In the genomic region with DNA sequence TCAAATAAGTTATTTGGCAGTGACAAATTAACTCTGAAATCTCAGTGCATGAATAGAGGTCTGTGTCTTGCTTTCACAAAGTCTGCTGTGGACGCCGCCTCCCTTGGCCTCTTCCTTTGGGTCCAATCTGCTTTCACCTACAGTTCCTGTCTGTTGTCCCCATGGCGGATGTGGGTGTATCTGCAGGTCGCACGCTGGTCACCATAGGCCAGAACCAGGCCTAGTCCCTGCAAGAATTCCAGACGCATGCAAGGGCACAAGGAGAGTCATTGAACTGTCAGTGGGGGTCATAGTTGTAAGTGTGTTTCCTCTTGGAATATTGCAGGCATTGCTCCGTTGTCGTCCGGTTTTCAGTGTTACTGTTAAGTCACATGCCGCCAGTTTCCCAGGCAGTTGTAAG, we compare ENCODE assay signal across 1 cellular context.
TF ChIP-seq lines count a peak whose summit lies in the region.

No MANE protein-coding gene starts in this region.

TF ChIP-seq in HepG2, 621 proteins besides CTCF, POLR2A, EP300 and RAD21 (continued from another document and continues in another):
- TF ChIP-seq, protein P1, sequence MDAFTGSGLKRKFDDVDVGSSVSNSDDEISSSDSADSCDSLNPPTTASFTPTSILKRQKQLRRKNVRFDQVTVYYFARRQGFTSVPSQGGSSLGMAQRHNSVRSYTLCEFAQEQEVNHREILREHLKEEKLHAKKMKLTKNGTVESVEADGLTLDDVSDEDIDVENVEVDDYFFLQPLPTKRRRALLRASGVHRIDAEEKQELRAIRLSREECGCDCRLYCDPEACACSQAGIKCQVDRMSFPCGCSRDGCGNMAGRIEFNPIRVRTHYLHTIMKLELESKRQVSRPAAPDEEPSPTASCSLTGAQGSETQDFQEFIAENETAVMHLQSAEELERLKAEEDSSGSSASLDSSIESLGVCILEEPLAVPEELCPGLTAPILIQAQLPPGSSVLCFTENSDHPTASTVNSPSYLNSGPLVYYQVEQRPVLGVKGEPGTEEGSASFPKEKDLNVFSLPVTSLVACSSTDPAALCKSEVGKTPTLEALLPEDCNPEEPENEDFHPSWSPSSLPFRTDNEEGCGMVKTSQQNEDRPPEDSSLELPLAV (CRISPR knock-in tag; conservative IDR thresholded peaks at IDR 0.05; ENCODE audit: low read depth) = no peak
- TF ChIP-seq CENPX (CRISPR knock-in tag; IDR thresholded peaks at IDR 0.05) (no peak), SNRNP70 (IDR thresholded peaks at IDR 0.05; ENCODE audit: low read depth, low read length) (no peak), EEA1 (CRISPR knock-in tag; IDR thresholded peaks at IDR 0.05; ENCODE audit: borderline replicate concordance) (no peak), SP140L (CRISPR knock-in tag; IDR thresholded peaks at IDR 0.05; ENCODE audit: borderline replicate concordance) (no peak), ZNF235 (CRISPR knock-in tag; IDR thresholded peaks at IDR 0.05; ENCODE audit: borderline replicate concordance) (no peak), ZNF264 (CRISPR knock-in tag; IDR thresholded peaks at IDR 0.05) (0 out of 2 replicates have a peak, but pooled peaks have one; percentile 46), ZNF124 (CRISPR knock-in tag; IDR thresholded peaks at IDR 0.05) (no peak), ZNF577 (CRISPR knock-in tag; IDR thresholded peaks at IDR 0.05; ENCODE audit: borderline replicate concordance, low read depth) (no peak), GATA4 (IDR thresholded peaks at IDR 0.05; ENCODE audit: borderline replicate concordance, low read depth) (no peak), MEIS2 (CRISPR knock-in tag; IDR thresholded peaks at IDR 0.05) (peak; percentile 76; the same call in 1 of the 2 replicates), ZBTB7B (CRISPR knock-in tag; IDR thresholded peaks at IDR 0.05) (no peak), NONO (IDR thresholded peaks at IDR 0.05) (no peak), NONO (CRISPR knock-in tag; conservative IDR thresholded peaks at IDR 0.05) (peak; percentile 38; the same call in 1 of the 2 replicates), SRY (CRISPR knock-in tag; IDR thresholded peaks at IDR 0.05) (no peak), ZNF496 (CRISPR knock-in tag; IDR thresholded peaks at IDR 0.05; ENCODE audit: insufficient replicate concordance) (no peak), BRCA1 (CRISPR knock-in tag; IDR thresholded peaks at IDR 0.05) (no peak; the same call in 1 of the 2 replicates), KDM4B (CRISPR knock-in tag; IDR thresholded peaks at IDR 0.05) (no peak), TCF7L2 (IDR thresholded peaks at IDR 0.05; ENCODE audit: low read depth, low read length) (no peak), ZNF713 (CRISPR knock-in tag; IDR thresholded peaks at IDR 0.05) (no peak), ZNF788 (CRISPR knock-in tag; IDR thresholded peaks at IDR 0.05; ENCODE audit: borderline replicate concordance) (no peak; the same call in 1 of the 2 replicates), NCOR1 (IDR thresholded peaks at IDR 0.05; ENCODE audit: borderline replicate concordance, low read length) (no peak; the same call in 1 of the 2 replicates), SIN3B (IDR thresholded peaks at IDR 0.05; ENCODE audit: low read length) (no peak), RFX1 (IDR thresholded peaks at IDR 0.05) (no peak), ZC3H4 (CRISPR knock-in tag; IDR thresholded peaks at IDR 0.05; ENCODE audit: borderline replicate concordance) (no peak), ZNF446 (CRISPR knock-in tag; IDR thresholded peaks at IDR 0.05) (no peak), MED13 (CRISPR knock-in tag; IDR thresholded peaks at IDR 0.05) (no peak), ZNF883 (CRISPR knock-in tag; IDR thresholded peaks at IDR 0.05; ENCODE audit: not compliant biosample characterization) (no peak), ZNF660 (CRISPR knock-in tag; IDR thresholded peaks at IDR 0.05; ENCODE audit: borderline replicate concordance, low read depth) (no peak), NR2F6 (IDR thresholded peaks at IDR 0.05) (peak; percentile 65), NR2F6 (CRISPR knock-in tag; IDR thresholded peaks at IDR 0.05) (peak; percentile 78; the same call in 1 of the 2 replicates), ZNF616 (CRISPR knock-in tag; IDR thresholded peaks at IDR 0.05; ENCODE audit: low read depth) (no peak), ZSCAN25 (CRISPR knock-in tag; IDR thresholded peaks at IDR 0.05) (0 out of 2 replicates have a peak, but pooled peaks have one; percentile 58), EZH2 (conservative IDR thresholded peaks at IDR 0.05; ENCODE audit: low read depth, low read length) (no peak), HMG20B (CRISPR knock-in tag; conservative IDR thresholded peaks at IDR 0.05) (no peak), BHLHE40 (IDR thresholded peaks at IDR 0.05; ENCODE audit: low read length) (peak; percentile 68), ZFP36L1 (CRISPR knock-in tag; IDR thresholded peaks at IDR 0.05) (no peak)
- TF ChIP-seq, protein P2, sequence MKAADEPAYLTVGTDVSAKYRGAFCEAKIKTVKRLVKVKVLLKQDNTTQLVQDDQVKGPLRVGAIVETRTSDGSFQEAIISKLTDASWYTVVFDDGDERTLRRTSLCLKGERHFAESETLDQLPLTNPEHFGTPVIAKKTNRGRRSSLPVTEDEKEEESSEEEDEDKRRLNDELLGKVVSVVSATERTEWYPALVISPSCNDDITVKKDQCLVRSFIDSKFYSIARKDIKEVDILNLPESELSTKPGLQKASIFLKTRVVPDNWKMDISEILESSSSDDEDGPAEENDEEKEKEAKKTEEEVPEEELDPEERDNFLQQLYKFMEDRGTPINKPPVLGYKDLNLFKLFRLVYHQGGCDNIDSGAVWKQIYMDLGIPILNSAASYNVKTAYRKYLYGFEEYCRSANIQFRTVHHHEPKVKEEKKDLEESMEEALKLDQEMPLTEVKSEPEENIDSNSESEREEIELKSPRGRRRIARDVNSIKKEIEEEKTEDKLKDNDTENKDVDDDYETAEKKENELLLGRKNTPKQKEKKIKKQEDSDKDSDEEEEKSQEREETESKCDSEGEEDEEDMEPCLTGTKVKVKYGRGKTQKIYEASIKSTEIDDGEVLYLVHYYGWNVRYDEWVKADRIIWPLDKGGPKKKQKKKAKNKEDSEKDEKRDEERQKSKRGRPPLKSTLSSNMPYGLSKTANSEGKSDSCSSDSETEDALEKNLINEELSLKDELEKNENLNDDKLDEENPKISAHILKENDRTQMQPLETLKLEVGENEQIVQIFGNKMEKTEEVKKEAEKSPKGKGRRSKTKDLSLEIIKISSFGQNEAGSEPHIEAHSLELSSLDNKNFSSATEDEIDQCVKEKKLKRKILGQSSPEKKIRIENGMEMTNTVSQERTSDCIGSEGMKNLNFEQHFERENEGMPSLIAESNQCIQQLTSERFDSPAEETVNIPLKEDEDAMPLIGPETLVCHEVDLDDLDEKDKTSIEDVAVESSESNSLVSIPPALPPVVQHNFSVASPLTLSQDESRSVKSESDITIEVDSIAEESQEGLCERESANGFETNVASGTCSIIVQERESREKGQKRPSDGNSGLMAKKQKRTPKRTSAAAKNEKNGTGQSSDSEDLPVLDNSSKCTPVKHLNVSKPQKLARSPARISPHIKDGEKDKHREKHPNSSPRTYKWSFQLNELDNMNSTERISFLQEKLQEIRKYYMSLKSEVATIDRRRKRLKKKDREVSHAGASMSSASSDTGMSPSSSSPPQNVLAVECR (CRISPR knock-in tag; IDR thresholded peaks at IDR 0.05; ENCODE audit: borderline replicate concordance) = peak; percentile 58; the same call in 1 of the 2 replicates
- TF ChIP-seq, protein P3, sequence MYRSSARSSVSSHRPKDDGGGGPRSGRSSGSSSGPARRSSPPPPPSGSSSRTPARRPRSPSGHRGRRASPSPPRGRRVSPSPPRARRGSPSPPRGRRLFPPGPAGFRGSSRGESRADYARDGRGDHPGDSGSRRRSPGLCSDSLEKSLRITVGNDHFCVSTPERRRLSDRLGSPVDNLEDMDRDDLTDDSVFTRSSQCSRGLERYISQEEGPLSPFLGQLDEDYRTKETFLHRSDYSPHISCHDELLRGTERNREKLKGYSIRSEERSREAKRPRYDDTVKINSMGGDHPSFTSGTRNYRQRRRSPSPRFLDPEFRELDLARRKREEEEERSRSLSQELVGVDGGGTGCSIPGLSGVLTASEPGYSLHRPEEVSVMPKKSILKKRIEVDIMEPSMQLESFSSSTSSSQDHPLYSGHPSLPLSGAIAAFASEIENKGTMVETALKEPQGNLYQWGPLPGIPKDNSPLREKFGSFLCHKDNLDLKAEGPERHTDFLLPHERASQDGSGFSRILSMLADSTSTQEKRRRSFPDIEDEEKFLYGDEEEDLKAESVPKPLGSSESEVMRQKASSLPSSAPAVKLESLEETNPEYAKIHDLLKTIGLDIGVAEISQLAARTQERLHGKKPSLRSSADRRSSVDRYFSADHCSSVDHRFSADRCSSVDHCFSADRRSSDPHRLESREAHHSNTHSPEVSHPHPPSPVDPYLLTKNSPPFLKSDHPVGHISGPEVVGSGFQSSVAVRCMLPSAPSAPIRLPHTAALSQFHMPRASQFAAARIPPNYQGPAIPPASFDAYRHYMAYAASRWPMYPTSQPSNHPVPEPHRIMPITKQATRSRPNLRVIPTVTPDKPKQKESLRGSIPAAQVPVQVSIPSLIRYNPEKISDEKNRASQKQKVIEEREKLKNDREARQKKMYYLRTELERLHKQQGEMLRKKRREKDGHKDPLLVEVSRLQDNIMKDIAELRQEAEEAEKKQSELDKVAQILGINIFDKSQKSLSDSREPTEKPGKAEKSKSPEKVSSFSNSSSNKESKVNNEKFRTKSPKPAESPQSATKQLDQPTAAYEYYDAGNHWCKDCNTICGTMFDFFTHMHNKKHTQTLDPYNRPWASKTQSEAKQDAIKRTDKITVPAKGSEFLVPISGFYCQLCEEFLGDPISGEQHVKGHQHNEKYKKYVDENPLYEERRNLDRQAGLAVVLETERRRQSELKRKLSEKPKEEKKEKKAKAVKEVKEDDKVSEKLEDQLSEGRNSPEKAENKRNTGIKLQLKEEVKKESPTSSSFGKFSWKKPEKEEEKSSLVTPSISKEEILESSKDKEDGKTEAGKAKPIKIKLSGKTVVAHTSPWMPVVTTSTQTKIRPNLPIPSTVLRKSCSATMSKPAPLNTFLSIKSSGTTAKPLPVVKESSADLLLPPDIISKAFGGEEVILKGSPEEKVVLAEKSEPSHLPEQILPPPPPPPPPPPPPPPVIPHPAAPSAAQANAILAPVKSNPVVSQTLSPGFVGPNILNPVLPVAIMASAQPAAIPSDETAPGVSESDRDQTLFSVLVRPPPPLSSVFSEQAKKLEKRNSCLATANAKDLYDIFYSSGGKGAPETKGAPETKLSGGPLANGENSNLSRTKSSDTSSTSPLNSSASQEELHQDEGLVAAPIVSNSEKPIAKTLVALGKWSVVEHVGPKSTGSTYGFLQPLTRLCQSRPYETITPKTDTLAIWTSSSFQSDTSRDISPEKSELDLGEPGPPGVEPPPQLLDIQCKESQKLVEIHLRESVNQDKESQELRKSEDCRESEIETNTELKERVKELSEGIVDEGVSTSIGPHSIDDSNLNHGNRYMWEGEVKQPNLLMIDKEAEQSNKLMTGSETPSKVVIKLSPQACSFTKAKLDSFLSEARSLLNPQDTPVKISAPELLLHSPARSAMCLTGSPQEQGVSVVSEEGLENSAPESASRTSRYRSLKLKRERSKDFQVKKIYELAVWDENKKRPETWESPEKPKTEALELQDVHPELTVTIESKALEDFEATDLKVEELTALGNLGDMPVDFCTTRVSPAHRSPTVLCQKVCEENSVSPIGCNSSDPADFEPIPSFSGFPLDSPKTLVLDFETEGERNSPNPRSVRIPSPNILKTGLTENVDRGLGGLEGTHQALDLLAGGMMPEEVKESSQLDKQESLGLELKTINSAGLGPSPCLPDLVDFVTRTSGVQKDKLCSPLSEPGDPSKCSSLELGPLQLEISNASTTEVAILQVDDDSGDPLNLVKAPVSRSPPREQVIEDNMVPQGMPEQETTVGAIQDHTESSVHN (CRISPR knock-in tag; IDR thresholded peaks at IDR 0.05) = no peak
- TF ChIP-seq, protein P4, sequence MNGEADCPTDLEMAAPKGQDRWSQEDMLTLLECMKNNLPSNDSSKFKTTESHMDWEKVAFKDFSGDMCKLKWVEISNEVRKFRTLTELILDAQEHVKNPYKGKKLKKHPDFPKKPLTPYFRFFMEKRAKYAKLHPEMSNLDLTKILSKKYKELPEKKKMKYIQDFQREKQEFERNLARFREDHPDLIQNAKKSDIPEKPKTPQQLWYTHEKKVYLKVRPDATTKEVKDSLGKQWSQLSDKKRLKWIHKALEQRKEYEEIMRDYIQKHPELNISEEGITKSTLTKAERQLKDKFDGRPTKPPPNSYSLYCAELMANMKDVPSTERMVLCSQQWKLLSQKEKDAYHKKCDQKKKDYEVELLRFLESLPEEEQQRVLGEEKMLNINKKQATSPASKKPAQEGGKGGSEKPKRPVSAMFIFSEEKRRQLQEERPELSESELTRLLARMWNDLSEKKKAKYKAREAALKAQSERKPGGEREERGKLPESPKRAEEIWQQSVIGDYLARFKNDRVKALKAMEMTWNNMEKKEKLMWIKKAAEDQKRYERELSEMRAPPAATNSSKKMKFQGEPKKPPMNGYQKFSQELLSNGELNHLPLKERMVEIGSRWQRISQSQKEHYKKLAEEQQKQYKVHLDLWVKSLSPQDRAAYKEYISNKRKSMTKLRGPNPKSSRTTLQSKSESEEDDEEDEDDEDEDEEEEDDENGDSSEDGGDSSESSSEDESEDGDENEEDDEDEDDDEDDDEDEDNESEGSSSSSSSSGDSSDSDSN (CRISPR knock-in tag; IDR thresholded peaks at IDR 0.05) = peak; percentile 45
- TF ChIP-seq, protein P5, sequence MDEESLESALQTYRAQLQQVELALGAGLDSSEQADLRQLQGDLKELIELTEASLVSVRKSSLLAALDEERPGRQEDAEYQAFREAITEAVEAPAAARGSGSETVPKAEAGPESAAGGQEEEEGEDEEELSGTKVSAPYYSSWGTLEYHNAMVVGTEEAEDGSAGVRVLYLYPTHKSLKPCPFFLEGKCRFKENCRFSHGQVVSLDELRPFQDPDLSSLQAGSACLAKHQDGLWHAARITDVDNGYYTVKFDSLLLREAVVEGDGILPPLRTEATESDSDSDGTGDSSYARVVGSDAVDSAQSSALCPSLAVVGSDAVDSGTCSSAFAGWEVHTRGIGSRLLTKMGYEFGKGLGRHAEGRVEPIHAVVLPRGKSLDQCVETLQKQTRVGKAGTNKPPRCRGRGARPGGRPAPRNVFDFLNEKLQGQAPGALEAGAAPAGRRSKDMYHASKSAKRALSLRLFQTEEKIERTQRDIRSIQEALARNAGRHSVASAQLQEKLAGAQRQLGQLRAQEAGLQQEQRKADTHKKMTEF (CRISPR knock-in tag; IDR thresholded peaks at IDR 0.05) = peak; percentile 58; the same call in 1 of the 2 replicates
- TF ChIP-seq, protein P6, sequence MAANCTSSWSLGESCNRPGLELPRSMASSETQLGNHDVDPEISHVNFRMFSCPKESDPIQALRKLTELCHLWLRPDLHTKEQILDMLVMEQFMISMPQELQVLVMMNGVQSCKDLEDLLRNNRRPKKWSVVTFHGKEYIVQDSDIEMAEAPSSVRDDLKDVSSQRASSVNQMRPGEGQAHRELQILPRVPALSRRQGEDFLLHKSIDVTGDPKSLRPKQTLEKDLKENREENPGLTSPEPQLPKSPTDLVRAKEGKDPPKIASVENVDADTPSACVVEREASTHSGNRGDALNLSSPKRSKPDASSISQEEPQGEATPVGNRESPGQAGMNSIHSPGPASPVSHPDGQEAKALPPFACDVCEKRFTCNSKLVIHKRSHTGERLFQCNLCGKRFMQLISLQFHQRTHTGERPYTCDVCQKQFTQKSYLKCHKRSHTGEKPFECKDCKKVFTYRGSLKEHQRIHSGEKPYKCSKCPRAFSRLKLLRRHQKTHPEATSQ (CRISPR knock-in tag; IDR thresholded peaks at IDR 0.05; ENCODE audit: borderline replicate concordance) = peak; percentile 54; the same call in 1 of the 2 replicates
